17 cellular contexts compared by ENCODE assay signal in genomic region chr1:227761621-227762230, GRCh38. TPM values are rescaled to one million over a fixed set of nuclear protein-coding genes. Genes with fewer than 3 reads are reported as not detected.
DNase-seq lines count a peak whose midpoint lies in the region; ATAC-seq and TF ChIP-seq lines count a peak whose summit lies in the region.
"Had no signal": no experiment of that assay in that cellular context is flagged by ENCODE, and none has a peak within 500 bp of the region (broad histone marks: within the 10 kb centered on the region; RNA-seq: fewer than 3 reads in every experiment).

No MANE protein-coding gene starts in this region.

- H3K36me3 ChIP-seq in mesodermal cell (ENCODE audit: control insufficient read depth, insufficient read depth, low read length), result peaks cover 77% of the 10 kb centered on the region
- peaks cover 0 to 72% (median 4%) of the 10 kb centered on the region in 3 donors for H3K36me3 ChIP-seq in tibial nerve

- H3K27ac ChIP-seq in mesodermal cell (ENCODE audit: low read depth, low read length, severe bottlenecking) (peak overlapping the region; percentile 16), tibial nerve (peak overlapping the region in 3 of 4 donors; percentile 29 to 83 (median 53)), foreskin keratinocyte (no peak overlapping the region)
- H3K27ac ChIP-seq: SK-N-MC had no signal

- DNase-seq in activated CD8-positive, alpha-beta memory T cell treated with anti-CD3 and anti-CD28 coated beads, Interleukin-2, amount 10 ng/mL, durations not matched to agents 7 days and 5 days, result no peak
- DNase-seq in activated CD8-positive, alpha-beta memory T cell treated with anti-CD3 and anti-CD28 coated beads, Interleukin-2, amount 50 U/mL, for 4 hours, result no peak
- DNase-seq in T-helper 17 cell (no peak), tibial nerve (ENCODE audit: low spot score in 2 of 2) (no peak), foreskin keratinocyte (no peak), occipital lobe (lab: John Stamatoyannopoulos, UW) (no peak), NK-92 (lab: John Stamatoyannopoulos, UW; ENCODE audit: unreplicated experiment) (no peak)

- TF ChIP-seq CTCF in tibial nerve (IDR thresholded peaks at IDR 0.05), result no peak
- no peak for TF ChIP-seq CTCF in foreskin keratinocyte (conservative IDR thresholded peaks at IDR 0.05)

- TF ChIP-seq EP300 in tibial nerve (IDR thresholded peaks at IDR 0.05), result no peak

- H3K27me3 ChIP-seq in tibial nerve (no peaks in the 10 kb centered on the region), foreskin keratinocyte (no peaks in the 10 kb centered on the region)
- H3K27me3 ChIP-seq: body of pancreas had no signal

- no peak overlapping the region for H3K4me3 ChIP-seq in mesodermal cell (ENCODE audit: extremely low read depth, insufficient read depth, low read length, poor library complexity, severe bottlenecking)
- H3K4me3 ChIP-seq in tibial nerve, result no peak overlapping the region
- H3K4me3 ChIP-seq: body of pancreas, SK-N-MC had no signal

- peaks cover 93% of the 10 kb centered on the region for H3K4me1 Mint-ChIP-seq in activated CD8-positive, alpha-beta memory T cell treated with anti-CD3 and anti-CD28 coated beads, Interleukin-2, amount 10 ng/mL, durations not matched to agents 7 days and 5 days
- peaks cover 52% of the 10 kb centered on the region for H3K4me1 Mint-ChIP-seq in T-helper 17 cell
- H3K4me1 Mint-ChIP-seq: endodermal cell had no signal

- no peak overlapping the region for H3K4me3 Mint-ChIP-seq in activated CD8-positive, alpha-beta memory T cell treated with anti-CD3 and anti-CD28 coated beads, Interleukin-2, amount 10 ng/mL, durations not matched to agents 7 days and 5 days
- peak overlapping the region; percentile 80 for H3K4me3 Mint-ChIP-seq in T-helper 17 cell
- H3K4me3 Mint-ChIP-seq: activated B cell treated with CpG ODN at 0.5 μM for 24 hours, endodermal cell, nephron had no signal

- no peak for ATAC-seq in activated CD8-positive, alpha-beta memory T cell treated with anti-CD3 and anti-CD28 coated beads, Interleukin-2, amount 10 ng/mL, durations not matched to agents 7 days and 5 days
- ATAC-seq in T-helper 17 cell (no peak), foreskin keratinocyte (no peak)

- no peak for TF ChIP-seq POLR2A in tibial nerve (IDR thresholded peaks at IDR 0.05)

- H3K27ac Mint-ChIP-seq in activated CD8-positive, alpha-beta memory T cell treated with anti-CD3 and anti-CD28 coated beads, Interleukin-2, amount 10 ng/mL, durations not matched to agents 7 days and 5 days, result peak overlapping the region; percentile 84
- H3K27ac Mint-ChIP-seq in T-helper 17 cell, result peak overlapping the region; percentile 79
- H3K27ac Mint-ChIP-seq: activated B cell treated with CpG ODN at 0.5 μM for 24 hours; activated T-cell treated with anti-CD3 and anti-CD28 coated beads, Interleukin-2, amount 50 U/mL, for 72 hours; endodermal cell; nephron had no signal

- H3K27me3 Mint-ChIP-seq in activated CD8-positive, alpha-beta memory T cell treated with anti-CD3 and anti-CD28 coated beads, Interleukin-2, amount 10 ng/mL, durations not matched to agents 7 days and 5 days, result no peaks in the 10 kb centered on the region
- no peaks in the 10 kb centered on the region for H3K27me3 Mint-ChIP-seq in T-helper 17 cell
- H3K27me3 Mint-ChIP-seq: activated B cell treated with CpG ODN at 0.5 μM for 24 hours had no signal

- peaks cover 56% of the 10 kb centered on the region for H3K36me3 Mint-ChIP-seq in activated CD8-positive, alpha-beta memory T cell treated with anti-CD3 and anti-CD28 coated beads, Interleukin-2, amount 10 ng/mL, durations not matched to agents 7 days and 5 days
- H3K36me3 Mint-ChIP-seq in T-helper 17 cell (ENCODE audit: low read depth), result no peaks in the 10 kb centered on the region

- H3K9me3 Mint-ChIP-seq in activated CD8-positive, alpha-beta memory T cell treated with anti-CD3 and anti-CD28 coated beads, Interleukin-2, amount 10 ng/mL, durations not matched to agents 7 days and 5 days (ENCODE audit: low read depth), result no peaks in the 10 kb centered on the region
- H3K9me3 Mint-ChIP-seq: activated B cell treated with CpG ODN at 0.5 μM for 24 hours, endodermal cell, nephron had no signal

- H3K9me3 ChIP-seq in T-helper 17 cell (ENCODE audit: control insufficient read depth, low read length, poor library complexity, severe bottlenecking) (no peaks in the 10 kb centered on the region), mesodermal cell (ENCODE audit: control insufficient read depth, low read length) (no peaks in the 10 kb centered on the region), tibial nerve (no peaks in the 10 kb centered on the region)
- H3K9me3 ChIP-seq: body of pancreas had no signal

- CTCF ChIA-PET in activated CD8-positive, alpha-beta memory T cell treated with anti-CD3 and anti-CD28 coated beads, Interleukin-2, amount 10 ng/mL, durations not matched to agents 7 days and 5 days (lab: Charles Lee), result interaction anchor here (0.8 to 5.2 kb wide), 13 partner anchors 8 to 194 kb away, joined by 3 to 59 read pairs (median 8); partner anchors contain the start of gene WNT9A

- peaks cover 52% of the 10 kb centered on the region for H3K4me1 ChIP-seq in mesodermal cell (ENCODE audit: control insufficient read depth, insufficient read depth, low read length, poor library complexity, severe bottlenecking)
- peaks cover 0 to 28% (median 12%) of the 10 kb centered on the region in 4 donors for H3K4me1 ChIP-seq in tibial nerve
- H3K4me1 ChIP-seq in foreskin keratinocyte, result peaks cover 7% of the 10 kb centered on the region

- 89 to 90% methylated on average over 13 to 16 of the region's 17 CpGs for WGBS in mesodermal cell (ENCODE audit: insufficient coverage in 2 of 2), 2 experiments
- WGBS in tibial nerve, 2 donors, result 77 to 83% methylated on average over 10 to 17 of the region's 17 CpGs

RNA-seq across cellular contexts. Expression of gene SNAP47, which starts 26.5 kb away (rescaled TPM):
- 10 to 100 TPM; 33.9 to 35.3 TPM for total RNA-seq in activated CD8-positive, alpha-beta memory T cell treated with anti-CD3 and anti-CD28 coated beads, Interleukin-2, amount 10 ng/mL, durations not matched to agents 7 days and 5 days
- 10 to 100 TPM; 20.4 to 23.6 TPM for total RNA-seq in T-helper 17 cell
- polyA plus RNA-seq in mesodermal cell (2013, experiment 1 of 2), result 34.9 TPM
- polyA plus RNA-seq in mesodermal cell (2013, experiment 2 of 2), result 30.3 TPM
- total RNA-seq in tibial nerve, result 10 to 100 TPM; 49.4 to 69.9 (median 62.8) TPM
- 30.9 and 33.1 TPM in 2 replicates for total RNA-seq in foreskin keratinocyte
- 25.1 and 27.0 TPM in 2 replicates for polyA plus RNA-seq in foreskin keratinocyte
- 59.3 TPM for total RNA-seq in occipital lobe

RNA-seq across cellular contexts. Expression of gene JMJD4, which starts 26.6 kb away (rescaled TPM):
- total RNA-seq in activated CD8-positive, alpha-beta memory T cell treated with anti-CD3 and anti-CD28 coated beads, Interleukin-2, amount 10 ng/mL, durations not matched to agents 7 days and 5 days, result 10 to 100 TPM; 17.7 to 24.1 TPM
- total RNA-seq in T-helper 17 cell, result 10 to 100 TPM in 1 of 2 donors, 1 to 10 TPM in 1; 6.8 to 11.2 TPM
- polyA plus RNA-seq in mesodermal cell (2013, experiment 1 of 2), result 12.1 TPM
- polyA plus RNA-seq in mesodermal cell (2013, experiment 2 of 2), result 12.1 TPM
- total RNA-seq in tibial nerve, result 10 to 100 TPM; 33.4 to 45.3 (median 40.6) TPM
- total RNA-seq in foreskin keratinocyte, result 24.2 and 26.2 TPM in 2 replicates
- 23.6 and 24.6 TPM in 2 replicates for polyA plus RNA-seq in foreskin keratinocyte
- total RNA-seq in occipital lobe, result 17.2 TPM

RNA-seq across cellular contexts. Expression of gene PRSS38, which starts 53.7 kb away (rescaled TPM):
- total RNA-seq in activated CD8-positive, alpha-beta memory T cell treated with anti-CD3 and anti-CD28 coated beads, Interleukin-2, amount 10 ng/mL, durations not matched to agents 7 days and 5 days, result not detected
- total RNA-seq in T-helper 17 cell (not detected), tibial nerve (not detected), foreskin keratinocyte (not detected in 2 replicates), occipital lobe (not detected)
- polyA plus RNA-seq in mesodermal cell (2013, experiment 1 of 2), result not detected
- polyA plus RNA-seq in mesodermal cell (2013, experiment 2 of 2), result not detected
- not detected in 2 replicates for polyA plus RNA-seq in foreskin keratinocyte
- total RNA-seq: activated B cell treated with CpG ODN at 0.5 μM for 24 hours; activated T-cell treated with anti-CD3 and anti-CD28 coated beads, Interleukin-2, amount 50 U/mL, for 72 hours; body of pancreas; endodermal cell; M059J; sciatic nerve; subcutaneous adipose tissue had no signal
